ENCODE assay signal across 1 cellular context in the genomic region with DNA sequence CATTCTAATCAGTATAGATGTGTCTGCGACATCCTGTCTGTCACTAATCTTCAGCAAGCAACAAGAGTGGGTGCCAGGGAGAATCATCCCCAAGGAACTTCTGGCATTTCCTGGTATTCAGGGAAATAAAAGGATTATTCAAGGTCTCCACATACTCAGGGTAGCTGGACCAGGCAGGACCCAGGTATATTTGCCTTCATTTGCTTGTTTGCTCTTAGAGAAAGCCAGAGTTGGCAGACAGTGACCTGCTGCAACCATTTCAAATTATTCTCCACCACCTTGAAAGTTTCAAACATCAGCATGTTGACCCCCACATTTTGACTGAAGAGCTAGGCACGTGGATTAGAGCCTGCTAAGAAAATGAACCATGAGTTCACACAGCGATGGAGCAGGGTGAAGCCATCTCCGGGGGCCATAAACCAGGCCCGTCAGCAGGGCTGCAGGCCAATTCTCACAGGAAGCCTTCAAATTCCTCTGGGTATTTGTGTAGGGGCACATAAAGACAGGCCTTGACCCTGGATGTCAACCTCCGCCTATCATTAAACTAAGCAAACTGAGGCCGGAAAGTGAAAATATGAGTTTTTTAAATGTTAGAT.
A peak's percentile ranks its signal among the peaks of the same experiment; 100 is the strongest.
TF ChIP-seq lines count a peak whose summit lies in the region.

No MANE protein-coding gene starts in this region.

TF ChIP-seq in SK-N-SH, 30 proteins besides CTCF, POLR2A, EP300 and RAD21 (continued from another document):
- TF ChIP-seq USF1 (IDR thresholded peaks at IDR 0.05; ENCODE audit: borderline replicate concordance, low read depth) (no peak), TEAD4 (IDR thresholded peaks at IDR 0.05; ENCODE audit: borderline replicate concordance, insufficient read depth) (peak; percentile 49; the same call in 1 of the 2 replicates), ZBTB33 (IDR thresholded peaks at IDR 0.05; ENCODE audit: borderline replicate concordance, low read depth) (no peak), JUND (IDR thresholded peaks at IDR 0.05) (peak; percentile 46; the same call in 1 of the 2 replicates), RFX5 (IDR thresholded peaks at IDR 0.05; ENCODE audit: low read length) (no peak), GABPA (IDR thresholded peaks at IDR 0.05; ENCODE audit: low read depth) (no peak), SIN3A (IDR thresholded peaks at IDR 0.05; ENCODE audit: borderline replicate concordance, low read depth, low read length) (no peak), NRF1 (IDR thresholded peaks at IDR 0.05; ENCODE audit: low read depth, low read length) (no peak), FOXJ3 (CRISPR knock-in tag; IDR thresholded peaks at IDR 0.05) (no peak), FOSL2 (IDR thresholded peaks at IDR 0.05; ENCODE audit: borderline replicate concordance, low read depth) (peak; percentile 54; the same call in 1 of the 2 replicates), TAF1 (IDR thresholded peaks at IDR 0.05; ENCODE audit: borderline replicate concordance, low read depth, low read length) (no peak), SMC3 (IDR thresholded peaks at IDR 0.05; ENCODE audit: low read depth, low read length) (no peak), CHD2 (IDR thresholded peaks at IDR 0.05; ENCODE audit: low read length, partially characterized antibody) (no peak), ELF1 (IDR thresholded peaks at IDR 0.05) (no peak; the same call in 1 of the 2 replicates), FOXM1 (IDR thresholded peaks at IDR 0.05; ENCODE audit: low read depth) (no peak)
- TF ChIP-seq, protein P1, sequence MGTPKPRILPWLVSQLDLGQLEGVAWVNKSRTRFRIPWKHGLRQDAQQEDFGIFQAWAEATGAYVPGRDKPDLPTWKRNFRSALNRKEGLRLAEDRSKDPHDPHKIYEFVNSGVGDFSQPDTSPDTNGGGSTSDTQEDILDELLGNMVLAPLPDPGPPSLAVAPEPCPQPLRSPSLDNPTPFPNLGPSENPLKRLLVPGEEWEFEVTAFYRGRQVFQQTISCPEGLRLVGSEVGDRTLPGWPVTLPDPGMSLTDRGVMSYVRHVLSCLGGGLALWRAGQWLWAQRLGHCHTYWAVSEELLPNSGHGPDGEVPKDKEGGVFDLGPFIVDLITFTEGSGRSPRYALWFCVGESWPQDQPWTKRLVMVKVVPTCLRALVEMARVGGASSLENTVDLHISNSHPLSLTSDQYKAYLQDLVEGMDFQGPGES (IDR thresholded peaks at IDR 0.05; ENCODE audit: low read depth, low read length) = no peak
TF ChIP-seq in SK-N-SH: peak in this region for 9.
